Comparison of ENCODE assay signal across 1 cellular context in the genomic region with DNA sequence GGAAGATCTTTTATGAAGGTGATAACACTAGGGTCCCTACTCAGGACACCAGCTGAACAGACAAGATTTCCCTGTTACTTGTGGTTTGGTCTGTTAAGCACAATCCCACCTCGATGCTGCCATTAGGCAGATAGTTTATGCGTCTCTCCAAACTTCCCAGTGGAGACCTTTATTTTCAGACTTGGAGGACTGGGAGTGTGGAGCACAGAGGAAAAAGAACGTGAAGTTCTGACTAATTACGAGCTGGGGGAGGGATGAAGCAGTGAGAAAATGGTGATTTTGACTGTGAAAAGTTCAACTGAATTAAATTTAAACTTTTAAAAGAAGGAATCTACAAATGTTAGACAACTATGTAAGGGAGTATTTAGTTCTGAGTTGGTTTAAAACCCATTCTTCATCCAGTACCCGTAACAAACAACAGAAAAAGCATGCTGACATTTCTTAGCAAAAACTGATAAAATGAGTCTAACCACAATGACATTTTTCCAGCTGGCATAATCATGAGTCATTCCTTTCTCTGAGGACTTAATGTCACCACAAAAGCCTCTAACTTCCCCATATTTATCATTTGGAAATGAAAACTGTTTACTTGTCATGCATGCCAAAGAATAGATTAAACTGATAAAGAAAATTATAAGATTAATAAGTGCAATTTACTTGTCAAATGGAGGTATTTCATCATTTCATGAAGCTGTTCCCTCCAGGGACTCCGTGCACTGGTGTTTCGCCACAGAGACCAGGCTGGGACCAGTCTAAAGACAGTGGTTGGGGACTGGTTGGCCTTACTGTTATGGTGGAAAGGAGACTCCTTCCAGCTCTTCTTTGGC.
TF ChIP-seq lines count a peak whose summit lies in the region.

No MANE protein-coding gene starts in this region.

TF ChIP-seq in HCT116, 20 proteins besides CTCF, POLR2A, EP300 and RAD21:
- TF ChIP-seq JUND (IDR thresholded peaks at IDR 0.05), result peak; percentile 21; the same call in 1 of the 2 replicates
- TF ChIP-seq, protein P1, sequence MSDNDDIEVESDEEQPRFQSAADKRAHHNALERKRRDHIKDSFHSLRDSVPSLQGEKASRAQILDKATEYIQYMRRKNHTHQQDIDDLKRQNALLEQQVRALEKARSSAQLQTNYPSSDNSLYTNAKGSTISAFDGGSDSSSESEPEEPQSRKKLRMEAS (IDR thresholded peaks at IDR 0.05), result no peak
- peak; percentile 41; the same call in 1 of the 2 replicates for TF ChIP-seq FOSL1 (IDR thresholded peaks at IDR 0.05; ENCODE audit: low read depth)
- TF ChIP-seq CEBPB (IDR thresholded peaks at IDR 0.05; ENCODE audit: low read depth), result 0 out of 2 replicates have a peak, but pooled peaks have one; percentile 15
